In genomic region chr6:142592876-142593275, GRCh38 we compare ENCODE assay signal across 20 cellular contexts.
"Had no signal": no experiment of that assay in that cellular context is flagged by ENCODE, and none has a peak within 500 bp of the region (broad histone marks: within the 10 kb centered on the region; RNA-seq: fewer than 3 reads in every experiment).

No MANE protein-coding gene starts in this region.

- H3K27ac ChIP-seq: body of pancreas, gastrocnemius medialis, sigmoid colon, thyroid gland had no signal

- H3K27ac Mint-ChIP-seq: activated CD8-positive, alpha-beta T cell treated with anti-CD3 and anti-CD28 coated beads for 36 hours; activated T-helper 17 cell treated with anti-CD3 and anti-CD28 coated beads, Interleukin-2, amount 50 U/mL, for 72 hours; effector memory CD8-positive, alpha-beta T cell; mesothelial cell of epicardium had no signal

- H3K4me3 Mint-ChIP-seq: activated CD8-positive, alpha-beta T cell treated with anti-CD3 and anti-CD28 coated beads for 36 hours; activated T-helper 17 cell treated with anti-CD3 and anti-CD28 coated beads, Interleukin-2, amount 50 U/mL, for 72 hours; effector memory CD8-positive, alpha-beta T cell; mesothelial cell of epicardium had no signal

- H3K27me3 Mint-ChIP-seq: activated CD8-positive, alpha-beta T cell treated with anti-CD3 and anti-CD28 coated beads for 36 hours had no signal

- FAIRE-seq: kidney had no signal

- DNase-seq: activated CD4-positive, alpha-beta T cell treated with anti-CD3 and anti-CD28 coated beads for 48 hours; activated CD4-positive, CD25-positive, alpha-beta regulatory T cell; activated CD8-positive, alpha-beta T cell treated with anti-CD3 and anti-CD28 coated beads for 36 hours; activated naive CD4-positive, alpha-beta T cell; activated T-cell treated with anti-CD3 and anti-CD28 coated beads, Interleukin-2, amount 50 U/mL, for 1 hour; body of pancreas; caudate nucleus; effector memory CD8-positive, alpha-beta T cell; gastrocnemius medialis; head of caudate nucleus; kidney; occipital lobe; sigmoid colon; stimulated activated CD8-positive, alpha-beta memory T cell treated with anti-CD3 and anti-CD28 coated beads, Interleukin-4, amount 100 ng/mL, for 48 hours; stimulated activated naive CD4-positive, alpha-beta T cell; thyroid gland had no signal

- H3K36me3 Mint-ChIP-seq: mesothelial cell of epicardium had no signal

- H3K36me3 ChIP-seq: gastrocnemius medialis, sigmoid colon, thyroid gland had no signal

- H3K9me3 ChIP-seq: body of pancreas, gastrocnemius medialis, sigmoid colon, thyroid gland had no signal

- H3K4me1 ChIP-seq: body of pancreas, gastrocnemius medialis, sigmoid colon, thyroid gland had no signal

- ATAC-seq: activated CD8-positive, alpha-beta T cell treated with anti-CD3 and anti-CD28 coated beads for 36 hours; activated T-helper 17 cell treated with anti-CD3 and anti-CD28 coated beads, Interleukin-2, amount 50 U/mL, for 72 hours; body of pancreas; effector memory CD8-positive, alpha-beta T cell; gastrocnemius medialis; left lobe of liver had no signal

- H3K27me3 ChIP-seq: body of pancreas, gastrocnemius medialis, sigmoid colon, thyroid gland had no signal

- H3K4me3 ChIP-seq: body of pancreas, gastrocnemius medialis, lung, sigmoid colon, thyroid gland had no signal

- H3K4me1 Mint-ChIP-seq: activated T-helper 17 cell treated with anti-CD3 and anti-CD28 coated beads, Interleukin-2, amount 50 U/mL, for 72 hours; mesothelial cell of epicardium had no signal
